In genomic region chr14:67166450-67166853, GRCh38 we compare ENCODE assay signal across 8 cellular contexts. TPM values are rescaled to one million over a fixed set of nuclear protein-coding genes. Genes with fewer than 3 reads are reported as not detected.
DNase-seq lines count a peak whose midpoint lies in the region; ATAC-seq and TF ChIP-seq lines count a peak whose summit lies in the region.

No MANE protein-coding gene starts in this region.

- H3K4me3 ChIP-seq in DND-41 (ENCODE audit: low read depth in 1 of 2, low read length in 2 of 2) = no peak overlapping the region
- no peak overlapping the region; a peak in 1 of 4 replicates for H3K4me3 ChIP-seq in SK-N-SH (ENCODE audit: low read depth in 2 of 2, low read length in 1 of 2)
- H3K4me3 ChIP-seq in naive thymus-derived CD4-positive, alpha-beta T cell (ENCODE audit: low read length) = no peak overlapping the region
- no peak overlapping the region for H3K4me3 ChIP-seq in lower leg skin (ENCODE audit: low read depth, poor library complexity, severe bottlenecking)

- DNase-seq in DND-41 (peak; percentile 52), HT1080 (ENCODE audit: low read depth) (peak; percentile 38), SK-N-SH (peak; percentile 41), lower leg skin (ENCODE audit: low spot score in 2 of 2) (no peak)
- peak; percentile 11 for DNase-seq in effector CD4-positive, alpha-beta T cell
- peak in 6 of 9 donors; percentile 26 to 39 (median 38) for DNase-seq in naive thymus-derived CD4-positive, alpha-beta T cell

- H3K27ac ChIP-seq in DND-41 (ENCODE audit: low read length) (no peak overlapping the region), SK-N-SH (ENCODE audit: low read depth in 2 of 2, low read length in 1 of 2) (no peak overlapping the region)
- no peak overlapping the region for H3K27ac ChIP-seq in naive thymus-derived CD4-positive, alpha-beta T cell (ENCODE audit: low read depth, low read length)

- no peaks in the 10 kb centered on the region for H3K9me3 ChIP-seq in DND-41 (ENCODE audit: insufficient read depth, low read length, severe bottlenecking)
- H3K9me3 ChIP-seq in SK-N-SH = no peaks in the 10 kb centered on the region
- no peaks in the 10 kb centered on the region for H3K9me3 ChIP-seq in naive thymus-derived CD4-positive, alpha-beta T cell (ENCODE audit: control insufficient read depth in 2 of 3, low read length in 3 of 3)

- peak; percentile 84 for TF ChIP-seq CTCF in DND-41 (IDR thresholded peaks at IDR 0.05; ENCODE audit: borderline replicate concordance, extremely low read depth, low read length, poor library complexity, severe bottlenecking)
- TF ChIP-seq CTCF in SK-N-SH (IDR thresholded peaks at IDR 0.05) = peak; percentile 97
- TF ChIP-seq CTCF in lower leg skin (IDR thresholded peaks at IDR 0.05) = no peak

- H3K27ac Mint-ChIP-seq in naive thymus-derived CD4-positive, alpha-beta T cell = no peak overlapping the region

- peaks cover 0 to 3% (median 0%) of the 10 kb centered on the region in 11 donors for H3K9me3 Mint-ChIP-seq in naive thymus-derived CD4-positive, alpha-beta T cell

- no peaks in the 10 kb centered on the region for H3K9me2 ChIP-seq in SK-N-SH

- no peaks in the 10 kb centered on the region for H4K20me1 ChIP-seq in DND-41 (ENCODE audit: insufficient read depth, low read length)
- no peaks in the 10 kb centered on the region for H4K20me1 ChIP-seq in SK-N-SH (ENCODE audit: insufficient read depth)

- TF ChIP-seq POLR2A in lower leg skin (IDR thresholded peaks at IDR 0.05) = no peak

- H3K4me1 Mint-ChIP-seq in naive thymus-derived CD4-positive, alpha-beta T cell = peaks cover 0 to 8% (median 0%) of the 10 kb centered on the region in 7 donors

- H3K36me3 ChIP-seq in DND-41 (ENCODE audit: insufficient read depth, low read length) (0 out of 2 replicates have a peak, but pooled peaks cover 3% of the 10 kb centered on the region), SK-N-SH (replicated peaks in 1 of 2; ENCODE audit: control insufficient read depth in 1 of 2, insufficient read depth in 2 of 2, low read length in 1 of 2) (no peaks in the 10 kb centered on the region)
- H3K36me3 ChIP-seq in naive thymus-derived CD4-positive, alpha-beta T cell (ENCODE audit: control insufficient read depth in 2 of 3, insufficient read depth in 3 of 3, low read length in 3 of 3) = no peaks in the 10 kb centered on the region

- CTCF ChIA-PET in SK-N-SH (lab: Yijun Ruan, JAX) = interaction anchor here (0.6 to 4.4 kb wide), 27 partner anchors 10 to 808 kb away, joined by 3 to 78 read pairs (median 4); partner anchors contain the start of genes ATP6V1D, EIF2S1 and PALS1
- CTCF ChIA-PET in naive thymus-derived CD4-positive, alpha-beta T cell (lab: Charles Lee) = interaction anchor here (0.7 to 4.2 kb wide), 3 partner anchors 111 to 119 kb away, joined by 3 to 18 read pairs (median 3); no protein-coding TSS in a partner anchor

- H3K79me2 ChIP-seq in DND-41 (ENCODE audit: insufficient read depth, low read length) = no peaks in the 10 kb centered on the region
- H3K79me2 ChIP-seq in SK-N-SH (ENCODE audit: insufficient read depth) = no peaks in the 10 kb centered on the region

- no peak for TF ChIP-seq EP300 in SK-N-SH (IDR thresholded peaks at IDR 0.05; ENCODE audit: borderline replicate concordance in 1 of 2, low read depth in 1 of 2, low read length in 1 of 2)

- TF ChIP-seq RAD21 in SK-N-SH (IDR thresholded peaks at IDR 0.05; ENCODE audit: low read length) = peak; percentile 91

- WGBS in SK-N-SH (ENCODE audit: low lambda C conversion rate) = 90% methylated on average over 5 of the region's 5 CpGs
- WGBS in lower leg skin, 2 donors = 86 to 93% methylated on average over 5 of the region's 5 CpGs

- H3K9ac ChIP-seq in DND-41 (ENCODE audit: low read depth, low read length) = no peak overlapping the region
- H3K9ac ChIP-seq in SK-N-SH = no peak overlapping the region

- H3K27me3 ChIP-seq in DND-41 (ENCODE audit: insufficient read depth, low read length, poor library complexity) (no peaks in the 10 kb centered on the region), SK-N-SH (ENCODE audit: insufficient read depth) (no peaks in the 10 kb centered on the region)
- no peaks in the 10 kb centered on the region for H3K27me3 ChIP-seq in naive thymus-derived CD4-positive, alpha-beta T cell (ENCODE audit: control insufficient read depth in 2 of 2, insufficient read depth in 2 of 2, low read length in 2 of 2)

- POLR2A ChIA-PET in SK-N-SH (lab: Yijun Ruan, JAX) = interaction anchor here (0.6 kb wide), 1 partner anchor 87 kb away, joined by 3 read pairs; no protein-coding TSS in a partner anchor
- POLR2A ChIA-PET in naive thymus-derived CD4-positive, alpha-beta T cell (lab: Charles Lee) = interaction anchor here (0.7 kb wide), 1 partner anchor 528 kb away, joined by 3 read pairs; no protein-coding TSS in a partner anchor

- no peaks in the 10 kb centered on the region for H3K27me3 Mint-ChIP-seq in naive thymus-derived CD4-positive, alpha-beta T cell

- no peak overlapping the region for H3K4me2 ChIP-seq in DND-41 (ENCODE audit: insufficient read depth, low read length)
- H3K4me2 ChIP-seq in SK-N-SH = no peak overlapping the region

- ATAC-seq in DND-41 (ENCODE audit: insufficient read depth, low read depth) = peak; percentile 62; the same call in 2 of the 3 replicates
- no peak for ATAC-seq in naive thymus-derived CD4-positive, alpha-beta T cell
- ATAC-seq in GM18502 (IDR thresholded peaks at IDR 0.05; ENCODE audit: poor library complexity, unreplicated experiment) = no peak
- no peak for ATAC-seq in HG03521 (IDR thresholded peaks at IDR 0.05; ENCODE audit: unreplicated experiment)

- peaks cover 9% of the 10 kb centered on the region for H3F3A ChIP-seq in SK-N-SH (replicated peaks; ENCODE audit: insufficient read depth)

- peaks cover 0 to 16% (median 8%) of the 10 kb centered on the region in 5 donors for H3K36me3 Mint-ChIP-seq in naive thymus-derived CD4-positive, alpha-beta T cell

- H3K4me1 ChIP-seq in DND-41 (ENCODE audit: insufficient read depth, low read length) = no peaks in the 10 kb centered on the region
- peaks cover 0 to 10% of the 10 kb centered on the region in 2 experiments; a peak in 1 of 4 replicates for H3K4me1 ChIP-seq in SK-N-SH (ENCODE audit: control insufficient read depth in 1 of 2, insufficient read depth in 2 of 2, low read depth in 1 of 2, low read length in 1 of 2)
- H3K4me1 ChIP-seq in naive thymus-derived CD4-positive, alpha-beta T cell (ENCODE audit: control insufficient read depth in 2 of 2, insufficient read depth in 2 of 2, low read length in 2 of 2) = no peaks in the 10 kb centered on the region

- H2AFZ ChIP-seq in DND-41 (ENCODE audit: low read depth, low read length) = no peak overlapping the region
- no peak overlapping the region for H2AFZ ChIP-seq in SK-N-SH (ENCODE audit: low read depth)

- no peak overlapping the region for H3K4me3 Mint-ChIP-seq in naive thymus-derived CD4-positive, alpha-beta T cell

- intact Hi-C loops in naive thymus-derived CD4-positive, alpha-beta T cell (cut with micrococcal nuclease) = loop anchor here (1.0 to 10.0 kb wide), 6 partner anchors 74 to 538 kb away; partner anchors contain the start of genes EIF2S1 (in 1 of the 2), PALS1 (in 1 of the 2) and RDH12 (in 1 of the 2)
- intact Hi-C loops in lower leg skin (cut with DNase I; ENCODE audit: low total_unique reads) = loop anchor here (10.0 kb wide), 1 partner anchor 118 kb away; no protein-coding TSS in a partner anchor

TF ChIP-seq in SK-N-SH, 30 proteins besides CTCF, POLR2A, EP300 and RAD21:
- peak; percentile 74 for TF ChIP-seq SMC3 (IDR thresholded peaks at IDR 0.05; ENCODE audit: low read depth, low read length)
- TF ChIP-seq, protein P1, sequence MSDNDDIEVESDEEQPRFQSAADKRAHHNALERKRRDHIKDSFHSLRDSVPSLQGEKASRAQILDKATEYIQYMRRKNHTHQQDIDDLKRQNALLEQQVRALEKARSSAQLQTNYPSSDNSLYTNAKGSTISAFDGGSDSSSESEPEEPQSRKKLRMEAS (IDR thresholded peaks at IDR 0.05; ENCODE audit: low read depth) = no peak

RNA-seq across cellular contexts. Expression of gene GARIN2, which starts 22.8 kb away (rescaled TPM):
- not detected in 2 replicates for total RNA-seq in HT1080 (2014; rRNA removed; shearing (Covaris generic))
- 0.23 TPM in 1 of 2 replicates, not detected in the other for polyA plus RNA-seq in HT1080 (2015; cell fraction: cytosol; rRNA removed)
- 0.29 TPM in 1 of 2 replicates, not detected in the other for polyA plus RNA-seq in HT1080 (2015; cell fraction: nucleus; rRNA removed)
- 0.05 and 0.13 TPM in 2 replicates for polyA plus RNA-seq in SK-N-SH (2012; rRNA removed)
- 0.03 TPM in 1 of 2 replicates, not detected in the other for polyA plus RNA-seq in SK-N-SH (2012; cell fraction: cytosol; rRNA removed)
- 0.12 and 0.13 TPM in 2 replicates for polyA plus RNA-seq in SK-N-SH (2012; cell fraction: nucleus; rRNA removed)
- not detected for total RNA-seq in naive thymus-derived CD4-positive, alpha-beta T cell
- polyA plus RNA-seq in naive thymus-derived CD4-positive, alpha-beta T cell = not detected
- not detected for total RNA-seq in lower leg skin

Comparison
In these comparisons a context has a peak if more than half of its experiments do, and no peak if none do; other contexts are left out.
1. DNase-seq: peak in DND-41 (single experiment), HT1080 (single experiment), SK-N-SH (single experiment), effector CD4-positive, alpha-beta T cell (single experiment) and naive thymus-derived CD4-positive, alpha-beta T cell (6 of 9); none in lower leg skin (0 of 2).
2. CTCF ChIP-seq: peak in DND-41 (single experiment) and SK-N-SH (single experiment); none in lower leg skin (0 of 3).